In genomic region chr13:98450495-98451167, GRCh38 we compare ENCODE assay signal across 10 cellular contexts.
DNase-seq lines count a peak whose midpoint lies in the region; ATAC-seq and TF ChIP-seq lines count a peak whose summit lies in the region.
"Had no signal": no experiment of that assay in that cellular context is flagged by ENCODE, and none has a peak within 500 bp of the region (broad histone marks: within the 10 kb centered on the region; RNA-seq: fewer than 3 reads in every experiment).

No MANE protein-coding gene starts in this region.

- H3K27ac ChIP-seq in upper lobe of right lung = no peak overlapping the region
- H3K27ac ChIP-seq: HL-60 had no signal

- no peaks in the 10 kb centered on the region for H3K27me3 Mint-ChIP-seq in activated T-cell treated with anti-CD3 and anti-CD28 coated beads, Interleukin-2, amount 50 U/mL, for 4 hours (ENCODE audit: low read depth)
- no peaks in the 10 kb centered on the region for H3K27me3 Mint-ChIP-seq in chondrocyte (ENCODE audit: low read depth)

- no peaks in the 10 kb centered on the region for H3K9me3 ChIP-seq in upper lobe of right lung
- H3K9me3 ChIP-seq: BE2C had no signal

- peaks cover 18% of the 10 kb centered on the region for H3K4me1 Mint-ChIP-seq in activated T-cell treated with anti-CD3 and anti-CD28 coated beads, Interleukin-2, amount 50 U/mL, for 4 hours (ENCODE audit: low read depth)
- H3K4me1 Mint-ChIP-seq in chondrocyte (ENCODE audit: low read depth) = peaks cover 76% of the 10 kb centered on the region

- peaks cover 24% of the 10 kb centered on the region for H3K36me3 Mint-ChIP-seq in activated T-cell treated with anti-CD3 and anti-CD28 coated beads, Interleukin-2, amount 50 U/mL, for 4 hours (ENCODE audit: insufficient read depth)
- peaks cover 24% of the 10 kb centered on the region for H3K36me3 Mint-ChIP-seq in chondrocyte (ENCODE audit: low read depth)

- H3K9me3 Mint-ChIP-seq in activated T-cell treated with anti-CD3 and anti-CD28 coated beads, Interleukin-2, amount 50 U/mL, for 4 hours = no peaks in the 10 kb centered on the region
- no peaks in the 10 kb centered on the region for H3K9me3 Mint-ChIP-seq in chondrocyte (ENCODE audit: low read depth)

- no peak overlapping the region for H3K4me3 ChIP-seq in upper lobe of right lung

- H3K4me1 ChIP-seq in upper lobe of right lung = peaks cover 10% of the 10 kb centered on the region

- no peak overlapping the region for H3K4me3 Mint-ChIP-seq in activated T-cell treated with anti-CD3 and anti-CD28 coated beads, Interleukin-2, amount 50 U/mL, for 4 hours
- no peak overlapping the region for H3K4me3 Mint-ChIP-seq in chondrocyte (ENCODE audit: unreplicated experiment)

- intact Hi-C loops in upper lobe of right lung (cut with DNase I) = no loop called here

- ATAC-seq in activated T-cell treated with anti-CD3 and anti-CD28 coated beads, Interleukin-2, amount 50 U/mL, for 4 hours = peak; percentile 47
- no peak for ATAC-seq in upper lobe of right lung
- no peak for ATAC-seq in GM18511 (IDR thresholded peaks at IDR 0.05; ENCODE audit: unreplicated experiment)
- ATAC-seq in HG02588 (IDR thresholded peaks at IDR 0.05; ENCODE audit: unreplicated experiment) = no peak

- TF ChIP-seq CTCF in chondrocyte (IDR thresholded peaks at IDR 0.05) = no peak
- TF ChIP-seq CTCF in upper lobe of right lung (IDR thresholded peaks at IDR 0.05) = no peak

- DNase-seq in activated T-cell treated with anti-CD3 and anti-CD28 coated beads, Interleukin-2, amount 50 U/mL, for 4 hours = no peak
- DNase-seq in activated T-cell treated with anti-CD3 and anti-CD28 coated beads for 4 hours (no peak), chondrocyte (ENCODE audit: low spot score) (peak; percentile 33), medulla oblongata (ENCODE audit: extremely low spot score) (peak; percentile 80), upper lobe of right lung (peak; percentile 54), NK-92 (lab: John Stamatoyannopoulos, UW; ENCODE audit: unreplicated experiment) (no peak)
- DNase-seq: BE2C had no signal

- peak overlapping the region; percentile 93 for H3K27ac Mint-ChIP-seq in chondrocyte (ENCODE audit: unreplicated experiment)

- no peaks in the 10 kb centered on the region for H3K27me3 ChIP-seq in upper lobe of right lung
- H3K27me3 ChIP-seq: BE2C had no signal

- H3K36me3 ChIP-seq in upper lobe of right lung = peaks cover 60% of the 10 kb centered on the region

Comparison
In these comparisons a context has a peak if more than half of its experiments do, and no peak if none do; other contexts are left out.
1. ATAC-seq: peak in activated T-cell treated with anti-CD3 and anti-CD28 coated beads, Interleukin-2, amount 50 U/mL, for 4 hours (2 of 2); none in upper lobe of right lung (single experiment), GM18511 (single experiment) and HG02588 (single experiment).
2. DNase-seq: peak in chondrocyte (single experiment), medulla oblongata (single experiment) and upper lobe of right lung (single experiment); none in activated T-cell treated with anti-CD3 and anti-CD28 coated beads, Interleukin-2, amount 50 U/mL, for 4 hours (single experiment), activated T-cell treated with anti-CD3 and anti-CD28 coated beads for 4 hours (single experiment) and NK-92 (single experiment).